In the genomic region with DNA sequence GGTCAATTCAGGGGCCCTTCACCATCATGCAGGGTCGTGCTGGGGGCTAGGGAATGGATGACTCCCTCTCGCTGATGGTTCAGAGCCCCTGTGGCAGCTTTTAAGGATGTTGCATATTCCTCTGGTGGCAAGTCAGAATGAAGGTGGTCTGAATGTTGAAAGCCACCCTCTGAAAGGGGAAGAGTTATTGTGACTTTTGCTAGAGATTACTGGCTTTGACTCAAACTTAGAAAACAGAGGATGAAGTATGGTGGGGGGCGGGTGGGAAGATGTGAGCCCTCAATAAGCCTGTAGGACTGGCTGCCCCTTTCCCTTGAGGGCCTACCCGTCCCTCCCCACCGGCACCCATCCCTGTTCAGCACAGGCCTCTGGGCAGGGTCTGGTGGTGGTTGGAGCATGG, we compare ENCODE assay signal across 18 cellular contexts. TPM values are rescaled to one million over a fixed set of nuclear protein-coding genes. Genes with fewer than 3 reads are reported as not detected.
DNase-seq lines count a peak whose midpoint lies in the region; ATAC-seq and TF ChIP-seq lines count a peak whose summit lies in the region.
"Had no signal": no experiment of that assay in that cellular context is flagged by ENCODE, and none has a peak within 500 bp of the region (broad histone marks: within the 10 kb centered on the region; RNA-seq: fewer than 3 reads in every experiment).

No MANE protein-coding gene starts in this region.

- H3K9me3 Mint-ChIP-seq in natural killer cell: no peaks in the 10 kb centered on the region

- H3K4me1 Mint-ChIP-seq in natural killer cell: no peaks in the 10 kb centered on the region
- H3K4me1 Mint-ChIP-seq: CD4-positive, CD25-positive, alpha-beta regulatory T cell had no signal

- H3K4me3 ChIP-seq in GM12865 (ENCODE audit: low read depth, low read length) (no peak overlapping the region), Karpas-422 (ENCODE audit: low read length) (no peak overlapping the region), esophagus muscularis mucosa (no peak overlapping the region), right cardiac atrium (ENCODE audit: low read length) (no peak overlapping the region)
- H3K4me3 ChIP-seq: A549, BLaER1, HAP-1, K562 had no signal

- no peak overlapping the region for H3K27ac Mint-ChIP-seq in natural killer cell
- H3K27ac Mint-ChIP-seq: CD4-positive, CD25-positive, alpha-beta regulatory T cell; HFFc6 had no signal

- peaks cover 4 to 20% of the 10 kb centered on the region in 2 donors for H3K27me3 Mint-ChIP-seq in natural killer cell (ENCODE audit: low read depth in 2 of 2)
- H3K27me3 Mint-ChIP-seq: CD4-positive, CD25-positive, alpha-beta regulatory T cell had no signal

- H3K27me3 ChIP-seq in Karpas-422 (ENCODE audit: low read length) (no peaks in the 10 kb centered on the region), esophagus muscularis mucosa (peaks cover 0 to 9% (median 0%) of the 10 kb centered on the region in 4 donors), right cardiac atrium (ENCODE audit: control insufficient read depth, insufficient read depth) (no peaks in the 10 kb centered on the region)
- H3K27me3 ChIP-seq: BLaER1 had no signal

- no peak overlapping the region for H3K9ac ChIP-seq in Karpas-422 (ENCODE audit: low read length)
- H3K9ac ChIP-seq: BLaER1 had no signal

- H3K79me2 ChIP-seq in Karpas-422 (ENCODE audit: low read length): no peaks in the 10 kb centered on the region

- H3K36me3 Mint-ChIP-seq in natural killer cell: no peaks in the 10 kb centered on the region
- H3K36me3 Mint-ChIP-seq: CD4-positive, CD25-positive, alpha-beta regulatory T cell had no signal

- intact Hi-C loops in esophagus muscularis mucosa (cut with DNase I): no loop called here
- intact Hi-C loops in right cardiac atrium (cut with DNase I): no loop called here
- intact Hi-C loops in natural killer cell (cut with micrococcal nuclease): no loop called here

- peak overlapping the region; percentile 48 for H3K4me2 ChIP-seq in Karpas-422 (ENCODE audit: low read depth, low read length, poor library complexity, severe bottlenecking)
- H3K4me2 ChIP-seq: A549 had no signal

- DNase-seq in GM12865 (ENCODE audit: low read depth) (peak; percentile 13), Karpas-422 (no peak), esophagus muscularis mucosa (ENCODE audit: extremely low spot score) (peak; percentile 8), globus pallidus (ENCODE audit: low spot score) (no peak), right cardiac atrium (no peak), natural killer cell (no peak)
- no peak for DNase-seq in activated CD8-positive, alpha-beta memory T cell treated with anti-CD3 and anti-CD28 coated beads, Interleukin-2, amount 50 U/mL, for 4 hours
- DNase-seq: CD4-positive, CD25-positive, alpha-beta regulatory T cell; DMS 273 treated with DMSO at 0.1 percent for 48 hours; GOT3; HFFc6 had no signal

- WGBS in esophagus muscularis mucosa: 87% methylated on average over 5 of the region's 5 CpGs
- 87% methylated on average over 5 of the region's 5 CpGs for WGBS in right cardiac atrium

- no peaks in the 10 kb centered on the region for H3K36me3 ChIP-seq in Karpas-422 (ENCODE audit: insufficient read depth, low read length)
- H3K36me3 ChIP-seq in esophagus muscularis mucosa: no peaks in the 10 kb centered on the region
- H3K36me3 ChIP-seq: BLaER1, HAP-1 had no signal

- TF ChIP-seq POLR2A in esophagus muscularis mucosa (IDR thresholded peaks at IDR 0.05; ENCODE audit: low read depth): no peak

- H3K4me3 Mint-ChIP-seq in natural killer cell: no peak overlapping the region
- H3K4me3 Mint-ChIP-seq: CD4-positive, CD25-positive, alpha-beta regulatory T cell; HFFc6 had no signal

- H3K9me2 ChIP-seq in Karpas-422 (replicated peaks; ENCODE audit: insufficient read depth, low read length): no peaks in the 10 kb centered on the region

- H2AFZ ChIP-seq in Karpas-422 (ENCODE audit: low read length): no peak overlapping the region

- H3K9me3 ChIP-seq in Karpas-422 (ENCODE audit: low read length): no peaks in the 10 kb centered on the region
- H3K9me3 ChIP-seq in esophagus muscularis mucosa: no peaks in the 10 kb centered on the region
- no peaks in the 10 kb centered on the region for H3K9me3 ChIP-seq in right cardiac atrium (ENCODE audit: control insufficient read depth, low read length)
- H3K9me3 ChIP-seq: A549, BLaER1, HAP-1 had no signal

- H3K4me1 ChIP-seq in Karpas-422 (ENCODE audit: low read length) (peaks cover 23% of the 10 kb centered on the region), esophagus muscularis mucosa (no peaks in the 10 kb centered on the region), right cardiac atrium (ENCODE audit: control insufficient read depth, insufficient read depth, low read length) (no peaks in the 10 kb centered on the region)
- H3K4me1 ChIP-seq: A549, HAP-1 had no signal

- no peaks in the 10 kb centered on the region for H4K20me1 ChIP-seq in Karpas-422 (ENCODE audit: insufficient read depth, low read depth, low read length)
- H4K20me1 ChIP-seq: BLaER1 had no signal

- TF ChIP-seq CTCF in GM12865 (IDR thresholded peaks at IDR 0.05; ENCODE audit: insufficient read depth, low read depth, low read length, missing control alignments) (no peak), esophagus muscularis mucosa (IDR thresholded peaks at IDR 0.05) (no peak), natural killer cell (IDR thresholded peaks at IDR 0.05) (no peak)

- no peak for TF ChIP-seq EP300 in esophagus muscularis mucosa (IDR thresholded peaks at IDR 0.05)

- no peak for ATAC-seq in right cardiac atrium
- ATAC-seq in natural killer cell: no peak
- ATAC-seq: A549, K562 had no signal

- H3K27ac ChIP-seq in Karpas-422 (ENCODE audit: low read length) (peak overlapping the region; percentile 66; the same call in 1 of the 2 replicates), esophagus muscularis mucosa (replicated peaks in 1 of 4) (no peak overlapping the region), right cardiac atrium (ENCODE audit: low read length) (no peak overlapping the region)
- H3K27ac ChIP-seq: A549, BLaER1 had no signal

RNA-seq across cellular contexts. Expression of a gene that starts 23.2 kb away (rescaled TPM):
- not detected in 2 replicates for total RNA-seq in Karpas-422 (2014; rRNA removed; shearing (Covaris generic); ENCODE audit: low replicate concordance)
- total RNA-seq in esophagus muscularis mucosa (under 1 TPM in 1 of 4 donors, not detected in 3; 0.17 TPM), right cardiac atrium (not detected), natural killer cell (not detected)
- not detected for polyA plus RNA-seq in right cardiac atrium
- total RNA-seq: CD4-positive, CD25-positive, alpha-beta regulatory T cell; Daoy; HFFc6; K562; LHCN-M2 had no signal
- polyA plus RNA-seq: A549; AG04450; CD4-positive, CD25-positive, alpha-beta regulatory T cell; K562 had no signal

Comparison
In these comparisons a context has a peak if more than half of its experiments do, and no peak if none do; other contexts are left out.
1. DNase-seq: peak in GM12865 (single experiment) and esophagus muscularis mucosa (single experiment); none in Karpas-422 (single experiment), activated CD8-positive, alpha-beta memory T cell treated with anti-CD3 and anti-CD28 coated beads, Interleukin-2, amount 50 U/mL, for 4 hours (single experiment), globus pallidus (single experiment), right cardiac atrium (0 of 3) and natural killer cell (single experiment).